In the genomic region with DNA sequence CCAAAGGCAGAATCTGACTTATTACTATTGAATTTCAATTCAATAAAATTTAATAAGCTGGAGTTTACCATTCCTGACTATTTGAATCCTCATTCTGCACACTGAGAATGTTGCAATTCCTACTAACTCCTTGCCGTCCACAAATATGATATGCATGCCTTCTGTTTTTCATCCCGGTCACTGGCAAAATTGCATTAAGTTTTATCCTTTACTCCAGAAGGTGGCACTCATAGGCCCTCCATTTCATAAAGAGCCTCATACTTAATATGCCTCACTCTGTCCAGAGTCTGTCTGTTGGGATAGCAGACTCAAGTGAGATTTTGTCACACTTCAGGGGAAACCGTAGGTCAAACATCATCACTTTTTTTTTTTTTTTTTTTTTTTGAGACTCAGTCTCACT, we compare ENCODE assay signal across 9 cellular contexts. TPM values are rescaled to one million over a fixed set of nuclear protein-coding genes. Genes with fewer than 3 reads are reported as not detected.
DNase-seq lines count a peak whose midpoint lies in the region; ATAC-seq and TF ChIP-seq lines count a peak whose summit lies in the region.
"Had no signal": no experiment of that assay in that cellular context is flagged by ENCODE, and none has a peak within 500 bp of the region (broad histone marks: within the 10 kb centered on the region; RNA-seq: fewer than 3 reads in every experiment).

No MANE protein-coding gene starts in this region.

- intact Hi-C loops in A673 (cut with micrococcal nuclease; ENCODE audit: unreplicated experiment): loop anchor here (5.0 to 10.0 kb wide), 2 partner anchors 266 to 381 kb away; no protein-coding TSS in a partner anchor

- H3K27ac Mint-ChIP-seq in CD8-positive, alpha-beta memory T cell: no peak overlapping the region
- H3K27ac Mint-ChIP-seq: activated naive CD4-positive, alpha-beta T cell treated with anti-CD3 and anti-CD28 coated beads, Interleukin-2, amount 50 U/mL, for 24 hours had no signal

- CTCF ChIA-PET in A673 (lab: Charles Lee): interaction anchor here (0.7 kb wide), 1 partner anchor 184 kb away, joined by 7 read pairs; no protein-coding TSS in a partner anchor
- CTCF ChIA-PET in CD8-positive, alpha-beta memory T cell (lab: Charles Lee): interaction anchor here (0.7 to 1.3 kb wide), 2 partner anchors 104 to 170 kb away, joined by 3 to 6 read pairs; a partner anchor contains a TSS

- H3K9me3 Mint-ChIP-seq in CD8-positive, alpha-beta memory T cell: no peaks in the 10 kb centered on the region
- H3K9me3 Mint-ChIP-seq: activated naive CD4-positive, alpha-beta T cell treated with anti-CD3 and anti-CD28 coated beads, Interleukin-2, amount 50 U/mL, for 24 hours had no signal

- H3K9me3 ChIP-seq in A673 (ENCODE audit: low read depth, low read length, poor library complexity, severe bottlenecking) (no peaks in the 10 kb centered on the region), RWPE2 (ENCODE audit: severe bottlenecking) (no peaks in the 10 kb centered on the region)
- no peaks in the 10 kb centered on the region for H3K9me3 ChIP-seq in CD8-positive, alpha-beta memory T cell (ENCODE audit: low read length)

- H3K4me1 ChIP-seq in A673 (ENCODE audit: insufficient read depth, low read length, poor library complexity, severe bottlenecking): no peaks in the 10 kb centered on the region
- H3K4me1 ChIP-seq in RWPE2 (ENCODE audit: insufficient read depth, poor library complexity, severe bottlenecking): peaks cover 22% of the 10 kb centered on the region
- H3K4me1 ChIP-seq in CD8-positive, alpha-beta memory T cell (ENCODE audit: insufficient read depth, low read length): no peaks in the 10 kb centered on the region

- no peaks in the 10 kb centered on the region for H3K27me3 Mint-ChIP-seq in CD8-positive, alpha-beta memory T cell
- H3K27me3 Mint-ChIP-seq: activated naive CD4-positive, alpha-beta T cell treated with anti-CD3 and anti-CD28 coated beads, Interleukin-2, amount 50 U/mL, for 24 hours had no signal

- DNase-seq in A673 (ENCODE audit: low spot score): peak; percentile 50
- DNase-seq in GM10266 (ENCODE audit: extremely low spot score): no peak
- no peak for DNase-seq in RWPE2 (ENCODE audit: low spot score)
- peak; percentile 49 for DNase-seq in glomerular visceral epithelial cell (ENCODE audit: extremely low spot score)
- no peak for DNase-seq in CD8-positive, alpha-beta memory T cell

- POLR2A ChIA-PET in A673 (lab: Charles Lee; ENCODE audit: low non-redundant PET): no interaction called here
- POLR2A ChIA-PET in CD8-positive, alpha-beta memory T cell (lab: Charles Lee): interaction anchor here (0.7 kb wide), 1 partner anchor 104 kb away, joined by 4 read pairs; no protein-coding TSS in a partner anchor

- no TSS peak for BruUV-seq in A673 (replicated peaks; lab: Mats Ljungman, UMichigan)

- H3K27me3 ChIP-seq in A673 (replicated peaks; ENCODE audit: insufficient read depth, low read depth, low read length, poor library complexity): no peaks in the 10 kb centered on the region
- no peaks in the 10 kb centered on the region for H3K27me3 ChIP-seq in RWPE2 (ENCODE audit: insufficient read depth, poor library complexity, severe bottlenecking)
- no peaks in the 10 kb centered on the region for H3K27me3 ChIP-seq in CD8-positive, alpha-beta memory T cell (ENCODE audit: insufficient read depth, low read length, poor library complexity, severe bottlenecking)

- peaks cover 0 to 9% (median 0%) of the 10 kb centered on the region in 3 donors for H3K36me3 Mint-ChIP-seq in CD8-positive, alpha-beta memory T cell
- H3K36me3 Mint-ChIP-seq: activated naive CD4-positive, alpha-beta T cell treated with anti-CD3 and anti-CD28 coated beads, Interleukin-2, amount 50 U/mL, for 24 hours had no signal

- H3K4me3 Mint-ChIP-seq in CD8-positive, alpha-beta memory T cell: no peak overlapping the region
- H3K4me3 Mint-ChIP-seq: activated naive CD4-positive, alpha-beta T cell treated with anti-CD3 and anti-CD28 coated beads, Interleukin-2, amount 50 U/mL, for 24 hours had no signal

- peaks cover 4 to 10% (median 9%) of the 10 kb centered on the region in 3 donors for H3K4me1 Mint-ChIP-seq in CD8-positive, alpha-beta memory T cell

- H3K36me3 ChIP-seq in A673 (ENCODE audit: insufficient read depth, low read length, poor library complexity, severe bottlenecking): no peaks in the 10 kb centered on the region
- H3K36me3 ChIP-seq in RWPE2 (ENCODE audit: low read depth): peaks cover 13% of the 10 kb centered on the region
- no peaks in the 10 kb centered on the region for H3K36me3 ChIP-seq in CD8-positive, alpha-beta memory T cell (ENCODE audit: insufficient read depth, low read length)

- H3K27ac ChIP-seq in A673 (ENCODE audit: low read depth, low read length, poor library complexity, severe bottlenecking) (no peak overlapping the region), RWPE2 (ENCODE audit: poor library complexity, severe bottlenecking) (no peak overlapping the region)
- no peak overlapping the region for H3K27ac ChIP-seq in CD8-positive, alpha-beta memory T cell (ENCODE audit: low read depth, low read length)

- ATAC-seq in RWPE2 (ENCODE audit: low read depth) (peak; percentile 21; the same call in 1 of the 3 replicates), HG03280 (IDR thresholded peaks at IDR 0.05; ENCODE audit: unreplicated experiment) (no peak), GM18868 (IDR thresholded peaks at IDR 0.05; ENCODE audit: unreplicated experiment) (no peak), GM18907 (IDR thresholded peaks at IDR 0.05; ENCODE audit: unreplicated experiment) (no peak)

- peak; percentile 55 for TF ChIP-seq CTCF in A673 (conservative IDR thresholded peaks at IDR 0.05; ENCODE audit: low read depth, low read length)
- TF ChIP-seq CTCF in GM10266 (IDR thresholded peaks at IDR 0.05; ENCODE audit: control insufficient read depth, insufficient read depth, low read depth, missing control alignments): peak; percentile 19
- TF ChIP-seq CTCF in RWPE2 (IDR thresholded peaks at IDR 0.05; ENCODE audit: poor library complexity, severe bottlenecking): peak; percentile 50

- H3K4me3 ChIP-seq in A673 (ENCODE audit: low read depth, low read length, poor library complexity, severe bottlenecking) (no peak overlapping the region), RWPE2 (ENCODE audit: severe bottlenecking) (no peak overlapping the region)
- H3K4me3 ChIP-seq in CD8-positive, alpha-beta memory T cell (ENCODE audit: low read length): no peak overlapping the region

RNA-seq across cellular contexts. Expression of a gene that starts 27.4 kb away (rescaled TPM):
- 2.3 and 4.1 TPM in 2 replicates for total RNA-seq in A673 (2021)
- 10 to 100 TPM; 11.6 to 14.1 TPM for total RNA-seq in CD8-positive, alpha-beta memory T cell
- polyA plus RNA-seq in CD8-positive, alpha-beta memory T cell: 18.3 TPM

RNA-seq across cellular contexts. Expression of a gene that starts 38.9 kb away (rescaled TPM):
- total RNA-seq in A673 (2021): not detected in 2 replicates
- total RNA-seq in CD8-positive, alpha-beta memory T cell: not detected
- not detected for polyA plus RNA-seq in CD8-positive, alpha-beta memory T cell

RNA-seq across cellular contexts. Expression of a gene that starts 45.2 kb away (rescaled TPM):
- 1.2 and 1.3 TPM in 2 replicates for total RNA-seq in A673 (2021)
- total RNA-seq in CD8-positive, alpha-beta memory T cell: 10 to 100 TPM; 40.2 to 46.1 TPM
- polyA plus RNA-seq in CD8-positive, alpha-beta memory T cell: 288 TPM

RNA-seq across cellular contexts. Expression of a gene that starts 52.2 kb away (rescaled TPM):
- 54.5 and 57.9 TPM in 2 replicates for total RNA-seq in A673 (2021)
- total RNA-seq in CD8-positive, alpha-beta memory T cell: 10 to 100 TPM; 63.3 to 67.7 TPM
- 6.7 TPM for polyA plus RNA-seq in CD8-positive, alpha-beta memory T cell

Comparison
In these comparisons a context has a peak if more than half of its experiments do, and no peak if none do; other contexts are left out.
1. DNase-seq: peak in A673 (single experiment) and glomerular visceral epithelial cell (single experiment); none in GM10266 (single experiment), RWPE2 (single experiment) and CD8-positive, alpha-beta memory T cell (0 of 5).
2. RNA of a gene that starts 45.2 kb away (total RNA-seq): 40.2 to 46.1 TPM in CD8-positive, alpha-beta memory T cell; 1.2 to 1.3 TPM in A673; every median in the first group is over 10 times any median in the second.
3. Peak in every context shown above with its lines, with median percentiles within 50 percentile points of each other: CTCF ChIP-seq.